8 cellular contexts compared by ENCODE assay signal in the genomic region with DNA sequence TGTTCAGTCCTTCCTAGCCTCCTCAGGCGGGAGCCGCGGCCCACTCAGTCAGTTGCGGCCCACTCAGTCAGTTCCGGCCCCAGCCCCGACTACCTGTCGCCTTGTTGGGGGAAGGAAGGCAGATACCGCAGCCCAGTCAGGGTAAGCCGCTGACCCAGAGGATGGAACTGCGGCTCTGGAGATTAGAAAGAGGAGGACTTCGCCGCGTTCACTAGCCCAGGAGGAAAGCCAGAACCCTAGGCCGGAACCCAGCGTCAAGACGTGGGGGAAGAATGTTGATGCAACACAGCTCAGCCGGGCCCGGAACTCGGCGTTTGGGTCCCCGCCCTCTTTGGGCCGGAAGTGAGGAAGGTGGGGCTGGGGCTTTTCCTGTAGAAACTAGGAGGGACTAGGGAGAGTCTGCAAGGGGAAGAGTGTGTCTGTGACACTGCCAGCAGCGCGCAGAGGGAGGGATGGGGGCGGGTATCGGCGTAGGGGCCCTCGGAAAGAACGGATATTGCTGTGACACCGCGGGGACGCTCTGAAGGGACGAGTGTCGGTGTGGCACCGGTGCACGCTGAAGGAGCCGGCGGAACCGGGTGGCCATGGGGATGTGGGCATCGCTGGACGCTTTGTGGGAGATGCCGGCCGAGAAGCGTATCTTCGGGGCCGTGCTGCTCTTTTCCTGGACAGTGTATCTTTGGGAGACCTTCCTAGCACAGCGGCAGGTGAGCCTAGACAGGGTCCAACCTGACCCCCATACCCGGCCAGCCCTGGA. TPM values are rescaled to one million over a fixed set of nuclear protein-coding genes. Genes with fewer than 3 reads are reported as not detected.
DNase-seq lines count a peak whose midpoint lies in the region; ATAC-seq and TF ChIP-seq lines count a peak whose summit lies in the region.

A gene (plus strand): TSS at position 549 of the 757 bp plus-strand sequence. CDS start 36 bp downstream, at position 585.

- H3K27ac Mint-ChIP-seq in activated naive CD8-positive, alpha-beta T cell treated with anti-CD3 and anti-CD28 coated beads, Interleukin-2, amount 10 ng/mL, durations not matched to agents 7 days and 5 days, result peak within 1 kb of the TSS; percentile 99
- peak within 1 kb of the TSS; percentile 100 for H3K27ac Mint-ChIP-seq in osteocyte (ENCODE audit: unreplicated experiment)

- H3K4me2 ChIP-seq in SU-DHL-6 (ENCODE audit: low read depth, low read length, poor library complexity, severe bottlenecking), result peak within 1 kb of the TSS; percentile 88

- H3K4me3 ChIP-seq in SU-DHL-6 (ENCODE audit: insufficient read depth, low read length, poor library complexity, severe bottlenecking) (peak within 1 kb of the TSS; percentile 83), thymus (ENCODE audit: low read length) (peak within 1 kb of the TSS; percentile 76)

- H3K4me1 ChIP-seq in thymus (ENCODE audit: control insufficient read depth, insufficient read depth, low read length), result no peaks in the 10 kb centered on the region

- no peaks in the 10 kb centered on the region for H3K9me3 Mint-ChIP-seq in activated naive CD8-positive, alpha-beta T cell treated with anti-CD3 and anti-CD28 coated beads, Interleukin-2, amount 10 ng/mL, durations not matched to agents 7 days and 5 days
- H3K9me3 Mint-ChIP-seq in osteocyte (ENCODE audit: unreplicated experiment), result no peaks in the 10 kb centered on the region

- H4K20me1 ChIP-seq in SU-DHL-6 (ENCODE audit: low read depth, low read length), result no peaks in the 10 kb centered on the region

- H3F3A ChIP-seq in SU-DHL-6 (ENCODE audit: insufficient read depth), result peaks cover 5% of the 10 kb centered on the region; the same call in 1 of the 2 replicates

- peaks cover 21% of the 10 kb centered on the region for H3K79me2 ChIP-seq in SU-DHL-6 (ENCODE audit: insufficient read depth, low read length)

- no peaks in the 10 kb centered on the region for H3K27me3 Mint-ChIP-seq in activated naive CD8-positive, alpha-beta T cell treated with anti-CD3 and anti-CD28 coated beads, Interleukin-2, amount 10 ng/mL, durations not matched to agents 7 days and 5 days
- H3K27me3 Mint-ChIP-seq in osteocyte (ENCODE audit: unreplicated experiment), result no peaks in the 10 kb centered on the region

- H3K4me3 Mint-ChIP-seq in activated naive CD8-positive, alpha-beta T cell treated with anti-CD3 and anti-CD28 coated beads, Interleukin-2, amount 10 ng/mL, durations not matched to agents 7 days and 5 days, result peak within 1 kb of the TSS; percentile 94
- H3K4me3 Mint-ChIP-seq in osteocyte (ENCODE audit: unreplicated experiment), result peak within 1 kb of the TSS; percentile 95

- TF ChIP-seq CTCF in GM10266 (IDR thresholded peaks at IDR 0.05; ENCODE audit: control insufficient read depth, insufficient read depth, low read depth, missing control alignments) (no peak), SU-DHL-6 (IDR thresholded peaks at IDR 0.05; ENCODE audit: insufficient read depth, low read length, poor library complexity, severe bottlenecking) (no peak), osteocyte (IDR thresholded peaks at IDR 0.05) (no peak)

- intact Hi-C loops in head of caudate nucleus (cut with DNase I), result loop anchor here (2.0 kb wide), 2 partner anchors 57 to 97 kb away; a partner anchor contains a TSS

- POLR2A ChIA-PET in activated naive CD8-positive, alpha-beta T cell treated with anti-CD3 and anti-CD28 coated beads, Interleukin-2, amount 10 ng/mL, durations not matched to agents 7 days and 5 days (lab: Charles Lee), result interaction anchor here (0.6 to 2.7 kb wide), 14 partner anchors 10 to 359 kb away, joined by 3 to 29 read pairs (median 4); a partner anchor contains a TSS

- H3K36me3 Mint-ChIP-seq in activated naive CD8-positive, alpha-beta T cell treated with anti-CD3 and anti-CD28 coated beads, Interleukin-2, amount 10 ng/mL, durations not matched to agents 7 days and 5 days, result peaks cover 36% of the 10 kb centered on the region
- H3K36me3 Mint-ChIP-seq in osteocyte (ENCODE audit: unreplicated experiment), result peaks cover 17% of the 10 kb centered on the region

- WGBS in thymus, result under 1% methylated on average over 48 of the region's 48 CpGs

- DNase-seq in GM10266 (ENCODE audit: extremely low spot score), result peak; percentile 78
- DNase-seq in NCI-H128 (lab: John Stamatoyannopoulos, UW; ENCODE audit: unreplicated experiment), result peak; percentile 95
- DNase-seq in activated naive CD8-positive, alpha-beta T cell treated with anti-CD3 and anti-CD28 coated beads, Interleukin-2, amount 10 ng/mL, durations not matched to agents 7 days and 5 days, result peak; percentile 91
- peak; percentile 92 to 99 (median 96) for DNase-seq in head of caudate nucleus
- DNase-seq in osteocyte (ENCODE audit: extremely low spot score, unreplicated experiment), result peak; percentile 97

- H3K4me1 Mint-ChIP-seq in activated naive CD8-positive, alpha-beta T cell treated with anti-CD3 and anti-CD28 coated beads, Interleukin-2, amount 10 ng/mL, durations not matched to agents 7 days and 5 days, result peaks cover 22% of the 10 kb centered on the region
- peaks cover 31% of the 10 kb centered on the region for H3K4me1 Mint-ChIP-seq in osteocyte (ENCODE audit: unreplicated experiment)

- peak; percentile 93 for ATAC-seq in HG02642 (IDR thresholded peaks at IDR 0.05; ENCODE audit: poor library complexity, unreplicated experiment)
- ATAC-seq in activated naive CD8-positive, alpha-beta T cell treated with anti-CD3 and anti-CD28 coated beads, Interleukin-2, amount 10 ng/mL, durations not matched to agents 7 days and 5 days (ENCODE audit: low read depth), result peak; percentile 96

- no peaks in the 10 kb centered on the region for H3K9me3 ChIP-seq in SU-DHL-6 (ENCODE audit: insufficient read depth, low read length)
- no peaks in the 10 kb centered on the region for H3K9me3 ChIP-seq in thymus (ENCODE audit: control insufficient read depth)

- no peaks in the 10 kb centered on the region for H3K9me2 ChIP-seq in SU-DHL-6 (replicated peaks; ENCODE audit: insufficient read depth, low read length)

- H3K27ac ChIP-seq in SU-DHL-6 (ENCODE audit: low read depth, low read length) (peak within 1 kb of the TSS; percentile 90), thymus (ENCODE audit: low read depth) (peak within 1 kb of the TSS; percentile 98)

- H2AFZ ChIP-seq in SU-DHL-6 (ENCODE audit: low read depth, low read length, severe bottlenecking), result peak within 1 kb of the TSS; percentile 80

- H3K36me3 ChIP-seq in SU-DHL-6 (ENCODE audit: low read length) (peaks cover 15% of the 10 kb centered on the region; the same call in 1 of the 2 replicates), thymus (ENCODE audit: control insufficient read depth, insufficient read depth) (peaks cover 12% of the 10 kb centered on the region)

- H3K27me3 ChIP-seq in SU-DHL-6 (ENCODE audit: low read length) (no peaks in the 10 kb centered on the region), thymus (ENCODE audit: control insufficient read depth, insufficient read depth) (no peaks in the 10 kb centered on the region)

- H3K9ac ChIP-seq in SU-DHL-6 (ENCODE audit: low read length), result peak within 1 kb of the TSS; percentile 89

RNA-seq across cellular contexts. Expression of the gene that starts here (rescaled TPM):
- total RNA-seq in activated naive CD8-positive, alpha-beta T cell treated with anti-CD3 and anti-CD28 coated beads, Interleukin-2, amount 10 ng/mL, durations not matched to agents 7 days and 5 days, result 10 to 100 TPM; 20.6 to 21.2 TPM
- 41.2 and 43.4 TPM in 2 replicates for total RNA-seq in osteocyte
- polyA plus RNA-seq in thymus, result 23.7 TPM

Comparison
In these comparisons a context has a peak if more than half of its experiments do, and no peak if none do; other contexts are left out.
1. Peak in every context shown above with its lines: DNase-seq, ATAC-seq, H3K4me3 ChIP-seq and H3K27ac ChIP-seq.